In the genomic region with DNA sequence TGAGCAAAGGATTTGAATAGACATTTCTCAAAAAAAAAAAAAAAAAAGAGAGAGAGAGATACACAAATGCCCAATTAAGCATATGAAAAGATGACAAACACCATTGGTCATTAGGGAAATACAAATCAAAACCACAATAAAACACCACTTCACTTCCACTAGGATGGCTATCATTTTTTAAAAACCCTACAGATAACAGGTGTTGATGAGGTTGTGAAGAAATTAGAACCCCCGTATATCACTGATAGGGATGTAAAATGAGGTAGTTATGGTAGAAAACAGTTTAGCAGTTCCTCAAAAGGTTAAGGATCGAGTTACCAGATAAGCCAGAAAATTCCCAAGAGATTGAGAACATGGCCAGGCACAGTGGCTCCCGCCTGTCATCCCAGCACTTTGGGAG, we compare ENCODE assay signal across 1 cellular context.
TF ChIP-seq lines count a peak whose summit lies in the region.

No MANE protein-coding gene starts in this region.

TF ChIP-seq in HepG2, 621 proteins besides CTCF, POLR2A, EP300 and RAD21:
- TF ChIP-seq, protein P1, sequence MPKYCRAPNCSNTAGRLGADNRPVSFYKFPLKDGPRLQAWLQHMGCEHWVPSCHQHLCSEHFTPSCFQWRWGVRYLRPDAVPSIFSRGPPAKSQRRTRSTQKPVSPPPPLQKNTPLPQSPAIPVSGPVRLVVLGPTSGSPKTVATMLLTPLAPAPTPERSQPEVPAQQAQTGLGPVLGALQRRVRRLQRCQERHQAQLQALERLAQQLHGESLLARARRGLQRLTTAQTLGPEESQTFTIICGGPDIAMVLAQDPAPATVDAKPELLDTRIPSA (CRISPR knock-in tag; IDR thresholded peaks at IDR 0.05; ENCODE audit: borderline replicate concordance) = no peak
TF ChIP-seq in HepG2: peak in this region for 0.
